In the genomic region with DNA sequence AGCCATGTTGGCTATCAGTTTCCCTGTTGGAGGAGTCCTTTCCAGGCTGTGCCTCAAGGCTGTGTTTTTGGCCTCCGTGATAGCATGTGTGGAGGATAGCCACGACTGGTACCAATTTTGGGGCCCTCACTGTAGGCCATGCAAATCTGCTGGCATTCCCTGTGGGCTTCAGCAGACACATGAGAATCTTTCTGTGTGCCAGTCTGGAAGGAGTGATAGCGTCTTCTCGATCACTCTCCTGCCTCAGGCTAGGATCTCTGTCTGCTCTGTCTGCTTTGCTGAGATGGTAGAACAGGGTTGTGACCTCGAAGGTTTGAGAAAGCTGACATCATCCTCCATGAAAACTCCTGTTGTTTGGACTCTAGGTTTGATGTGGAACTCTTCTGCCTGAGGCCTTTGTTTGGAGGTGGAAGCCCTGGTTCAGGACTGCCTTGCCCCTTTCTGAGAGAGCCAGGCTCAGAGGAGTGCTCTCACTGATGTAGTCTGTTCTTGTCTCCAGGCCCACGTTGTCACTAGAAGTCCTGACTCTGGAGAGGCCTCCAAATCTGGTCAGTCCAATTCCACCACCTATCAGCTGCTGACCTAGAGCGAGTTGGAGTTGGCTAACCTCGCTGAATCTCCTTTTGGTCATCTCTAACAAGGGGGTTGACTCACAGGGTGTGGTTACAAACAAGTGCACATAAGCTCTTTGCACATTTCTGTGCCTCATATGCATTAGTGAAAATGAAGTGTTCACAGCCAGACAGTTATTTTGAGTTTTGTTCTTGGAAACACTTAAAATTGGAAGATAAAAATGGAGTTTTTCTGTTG, we compare ENCODE assay signal across 12 cellular contexts. TPM values are rescaled to one million over a fixed set of nuclear protein-coding genes. Genes with fewer than 3 reads are reported as not detected.
DNase-seq lines count a peak whose midpoint lies in the region; ATAC-seq and TF ChIP-seq lines count a peak whose summit lies in the region.
"Had no signal": no experiment of that assay in that cellular context is flagged by ENCODE, and none has a peak within 500 bp of the region (broad histone marks: within the 10 kb centered on the region; RNA-seq: fewer than 3 reads in every experiment).

No MANE protein-coding gene starts in this region.

- peak overlapping the region; percentile 22 to 42 for H3K27ac Mint-ChIP-seq in activated naive CD4-positive, alpha-beta T cell treated with anti-CD3 and anti-CD28 coated beads, Interleukin-2, amount 50 U/mL, for 72 hours

- H3K4me3 ChIP-seq in subcutaneous abdominal adipose tissue (ENCODE audit: low read depth in 1 of 5, low read length in 5 of 5): no peak overlapping the region

- H3K9me3 ChIP-seq in subcutaneous abdominal adipose tissue (ENCODE audit: control insufficient read depth in 5 of 5, low read length in 5 of 5): no peaks in the 10 kb centered on the region

- H3K27ac ChIP-seq in foreskin keratinocyte (peak overlapping the region; percentile 29), subcutaneous abdominal adipose tissue (ENCODE audit: low read depth, low read length) (peak overlapping the region; percentile 69)

- peaks cover 26% of the 10 kb centered on the region for H3K4me1 ChIP-seq in foreskin keratinocyte
- H3K4me1 ChIP-seq in subcutaneous abdominal adipose tissue (ENCODE audit: control insufficient read depth in 5 of 5, insufficient read depth in 5 of 5, low read length in 5 of 5): peaks cover 25 to 71% (median 61%) of the 10 kb centered on the region in 5 donors

- H3K27me3 ChIP-seq in foreskin keratinocyte: no peaks in the 10 kb centered on the region
- H3K27me3 ChIP-seq in subcutaneous abdominal adipose tissue (ENCODE audit: control insufficient read depth in 5 of 5, insufficient read depth in 4 of 5, low read length in 5 of 5): no peaks in the 10 kb centered on the region

- TF ChIP-seq CTCF in foreskin keratinocyte (conservative IDR thresholded peaks at IDR 0.05): no peak

- H3K9ac ChIP-seq in subcutaneous abdominal adipose tissue (ENCODE audit: low read length in 5 of 5): peak overlapping the region in 1 of 5 donors; percentile 16

- no peaks in the 10 kb centered on the region for H3K9me3 Mint-ChIP-seq in activated naive CD4-positive, alpha-beta T cell treated with anti-CD3 and anti-CD28 coated beads, Interleukin-2, amount 50 U/mL, for 72 hours

- DNase-seq in activated naive CD4-positive, alpha-beta T cell treated with anti-CD3 and anti-CD28 coated beads, Interleukin-2, amount 50 U/mL, for 72 hours (ENCODE audit: low spot score in 2 of 2): no peak
- no peak for DNase-seq in activated naive CD4-positive, alpha-beta T cell treated with anti-CD3 and anti-CD28 coated beads, Interleukin-2, amount 50 U/mL, for 16 hours
- DNase-seq in amniotic epithelial cell (ENCODE audit: low read depth) (peak; percentile 63), foreskin keratinocyte (no peak), NCI-H1436 (lab: John Stamatoyannopoulos, UW) (no peak), NCI-H2196 (lab: John Stamatoyannopoulos, UW; ENCODE audit: unreplicated experiment) (no peak), NCI-H146 (lab: John Stamatoyannopoulos, UW) (no peak)
- DNase-seq: caudate nucleus, NCI-H226 had no signal

- peaks cover 0 to 14% (median 10%) of the 10 kb centered on the region in 5 donors for H3K36me3 ChIP-seq in subcutaneous abdominal adipose tissue (ENCODE audit: control insufficient read depth in 5 of 5, insufficient read depth in 5 of 5, low read length in 5 of 5)

- no peaks in the 10 kb centered on the region for H3K36me3 Mint-ChIP-seq in activated naive CD4-positive, alpha-beta T cell treated with anti-CD3 and anti-CD28 coated beads, Interleukin-2, amount 50 U/mL, for 72 hours

- ATAC-seq in activated naive CD4-positive, alpha-beta T cell treated with anti-CD3 and anti-CD28 coated beads, Interleukin-2, amount 50 U/mL, for 72 hours: peak in 1 of 2 donors; percentile 19
- no peak for ATAC-seq in foreskin keratinocyte

RNA-seq across cellular contexts. Expression of a gene that starts 12.1 kb away (rescaled TPM):
- 100 to 1,000 TPM; 108 to 117 TPM for total RNA-seq in activated naive CD4-positive, alpha-beta T cell treated with anti-CD3 and anti-CD28 coated beads, Interleukin-2, amount 50 U/mL, for 72 hours
- total RNA-seq in foreskin keratinocyte: 52.4 and 53.6 TPM in 2 replicates
- 34.1 and 39.6 TPM in 2 replicates for polyA plus RNA-seq in foreskin keratinocyte

RNA-seq across cellular contexts. Expression of a gene that starts 13.3 kb away (rescaled TPM):
- 10 to 100 TPM; 49.5 to 86.4 TPM for total RNA-seq in activated naive CD4-positive, alpha-beta T cell treated with anti-CD3 and anti-CD28 coated beads, Interleukin-2, amount 50 U/mL, for 72 hours
- 30.5 and 36.1 TPM in 2 replicates for total RNA-seq in foreskin keratinocyte
- polyA plus RNA-seq in foreskin keratinocyte: 36.7 and 37.5 TPM in 2 replicates

RNA-seq across cellular contexts. Expression of a gene that starts 14.1 kb away (rescaled TPM):
- 100 to 1,000 TPM; 111 to 160 TPM for total RNA-seq in activated naive CD4-positive, alpha-beta T cell treated with anti-CD3 and anti-CD28 coated beads, Interleukin-2, amount 50 U/mL, for 72 hours
- total RNA-seq in foreskin keratinocyte: 218 and 225 TPM in 2 replicates
- polyA plus RNA-seq in foreskin keratinocyte: 257 and 263 TPM in 2 replicates

RNA-seq across cellular contexts. Expression of a gene that starts 18.7 kb away (rescaled TPM):
- 10 to 100 TPM; 26.9 to 43.2 TPM for total RNA-seq in activated naive CD4-positive, alpha-beta T cell treated with anti-CD3 and anti-CD28 coated beads, Interleukin-2, amount 50 U/mL, for 72 hours
- 23.6 and 28.1 TPM in 2 replicates for total RNA-seq in foreskin keratinocyte
- polyA plus RNA-seq in foreskin keratinocyte: 25.9 and 32.1 TPM in 2 replicates

RNA-seq across cellular contexts. Expression of a gene that starts 23.9 kb away (rescaled TPM):
- total RNA-seq in activated naive CD4-positive, alpha-beta T cell treated with anti-CD3 and anti-CD28 coated beads, Interleukin-2, amount 50 U/mL, for 72 hours: under 1 TPM in 1 of 2 donors, not detected in 1; 0.78 TPM
- not detected in 2 replicates for total RNA-seq in foreskin keratinocyte
- 0.11 TPM in 1 of 2 replicates, not detected in the other for polyA plus RNA-seq in foreskin keratinocyte
- total RNA-seq: ureter had no signal
- polyA plus RNA-seq: neural cell had no signal
